Comparison of ENCODE assay signal across 9 cellular contexts in the genomic region with DNA sequence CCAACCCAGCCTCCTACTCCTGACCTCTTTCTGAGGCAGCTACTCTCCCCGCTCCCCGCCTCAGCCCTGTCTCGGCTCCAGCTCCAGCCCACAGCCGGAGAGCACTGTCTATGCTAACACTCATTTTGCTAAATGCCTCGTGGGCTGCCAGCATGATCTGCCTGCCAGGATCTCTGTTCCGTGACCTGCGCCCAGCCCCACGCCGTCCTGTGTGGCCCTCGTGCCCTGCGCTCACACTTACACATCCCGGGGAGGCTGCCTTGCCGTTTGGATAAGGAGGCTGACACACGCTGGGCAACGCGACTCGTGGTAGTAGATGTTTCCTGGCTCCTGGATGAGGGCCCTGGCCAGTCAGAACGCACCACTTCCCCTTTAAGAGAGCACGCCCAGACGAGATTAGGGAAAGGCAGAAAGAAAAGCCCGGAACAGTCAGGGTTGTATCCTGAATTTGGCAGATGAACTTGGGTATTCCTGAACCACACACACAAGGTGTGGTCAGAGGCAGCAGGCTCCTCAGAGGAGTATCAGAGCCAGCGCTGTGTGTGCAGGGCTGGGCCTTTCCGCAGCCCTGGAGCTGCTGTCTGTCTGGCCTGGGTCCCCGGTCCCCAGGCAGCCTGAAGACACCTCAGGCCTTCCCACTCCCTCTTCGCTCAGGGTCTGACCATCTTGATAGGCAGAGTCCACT.
DNase-seq lines count a peak whose midpoint lies in the region; ATAC-seq and TF ChIP-seq lines count a peak whose summit lies in the region.
"Had no signal": no experiment of that assay in that cellular context is flagged by ENCODE, and none has a peak within 500 bp of the region (broad histone marks: within the 10 kb centered on the region; RNA-seq: fewer than 3 reads in every experiment).

No MANE protein-coding gene starts in this region.

- H3K27ac Mint-ChIP-seq in CD4-positive, alpha-beta T cell = peak overlapping the region; percentile 98

- H3K36me3 ChIP-seq in Panc1 (ENCODE audit: control insufficient read depth, insufficient read depth, low read length) = no peaks in the 10 kb centered on the region

- no peak overlapping the region for H3K4me3 ChIP-seq in Panc1 (ENCODE audit: low read depth in 2 of 2, low read length in 2 of 2)

- H3K9me3 ChIP-seq in CD4-positive, alpha-beta T cell (ENCODE audit: control insufficient read depth, low read length) = no peaks in the 10 kb centered on the region
- no peaks in the 10 kb centered on the region for H3K9me3 ChIP-seq in Panc1 (ENCODE audit: control insufficient read depth, insufficient read depth, low read depth, low read length)

- no peaks in the 10 kb centered on the region for H3K4me1 ChIP-seq in Panc1 (ENCODE audit: control insufficient read depth, insufficient read depth, low read length)

- H3K4me3 Mint-ChIP-seq in CD4-positive, alpha-beta T cell = peak overlapping the region; percentile 88

- CTCF ChIA-PET in CD4-positive, alpha-beta T cell (lab: Charles Lee) = interaction anchor here (0.6 to 1.8 kb wide), 4 partner anchors 11 to 218 kb away, joined by 3 to 7 read pairs (median 3); no protein-coding TSS in a partner anchor
- CTCF ChIA-PET in Panc1 (lab: Charles Lee) = no interaction called here

- peak in 2 of 10 experiments; percentile 12 to 20 for DNase-seq in CD4-positive, alpha-beta T cell
- DNase-seq in Panc1 (ENCODE audit: low read depth, low spot score) (no peak), dermis microvascular lymphatic vessel endothelial cell (ENCODE audit: low read depth in 2 of 2) (peak; percentile 28 to 77), mucosa of gallbladder (ENCODE audit: low spot score) (peak; percentile 59), ureter (ENCODE audit: low spot score) (peak; percentile 69), NK-92 (lab: John Stamatoyannopoulos, UW; ENCODE audit: unreplicated experiment) (no peak)

- peak; percentile 2 for ATAC-seq in CD4-positive, alpha-beta T cell (ENCODE audit: poor library complexity)
- ATAC-seq in GM21619 (IDR thresholded peaks at IDR 0.05; ENCODE audit: unreplicated experiment) = peak; percentile 40
- peak; percentile 44 for ATAC-seq in Panc1
- ATAC-seq in HG02623 (IDR thresholded peaks at IDR 0.05; ENCODE audit: unreplicated experiment) = no peak

- H3K27me3 ChIP-seq in CD4-positive, alpha-beta T cell (ENCODE audit: control insufficient read depth, insufficient read depth, low read length) = no peaks in the 10 kb centered on the region
- H3K27me3 ChIP-seq in Panc1 (ENCODE audit: control insufficient read depth, insufficient read depth, low read length) = no peaks in the 10 kb centered on the region

- intact Hi-C loops in CD4-positive, alpha-beta T cell (cut with DNase I, micrococcal nuclease) = loop anchor here in 1 of 2 experiments (1.0 to 5.0 kb wide), 4 partner anchors 12 to 343 kb away; a partner anchor contains a TSS
- intact Hi-C loops in Panc1 (cut with micrococcal nuclease; ENCODE audit: unreplicated experiment) = no loop called here

- POLR2A ChIA-PET in CD4-positive, alpha-beta T cell (lab: Charles Lee) = interaction anchor here (1.0 to 7.8 kb wide), 5 partner anchors 9 to 393 kb away, joined by 3 to 69 read pairs (median 8); no protein-coding TSS in a partner anchor
- POLR2A ChIA-PET in Panc1 (lab: Charles Lee) = no interaction called here

- H3K27me3 Mint-ChIP-seq in CD4-positive, alpha-beta T cell = no peaks in the 10 kb centered on the region

- H3K27ac ChIP-seq in CD4-positive, alpha-beta T cell (ENCODE audit: low read depth, low read length) = peak overlapping the region; percentile 39
- H3K27ac ChIP-seq in Panc1 (ENCODE audit: low read length) = no peak overlapping the region
- H3K27ac ChIP-seq: epithelial cell of prostate had no signal

- peaks cover 88% of the 10 kb centered on the region for H3K4me1 Mint-ChIP-seq in CD4-positive, alpha-beta T cell (ENCODE audit: low read depth)

- in situ Hi-C loops in Panc1 (cut with HindIII; ENCODE audit: low pct_unique_long_range_greater_than_20kb, low sequenced_read_pairs) = no loop called here

- peaks cover 45% of the 10 kb centered on the region for H3K36me3 Mint-ChIP-seq in CD4-positive, alpha-beta T cell (ENCODE audit: low read depth)

- BruUV-seq in Panc1 (replicated peaks; lab: Mats Ljungman, UMichigan) = no TSS peak

- no peaks in the 10 kb centered on the region for H3K9me3 Mint-ChIP-seq in CD4-positive, alpha-beta T cell

- TF ChIP-seq CTCF in CD4-positive, alpha-beta T cell (IDR thresholded peaks at IDR 0.05) = no peak
- no peak for TF ChIP-seq CTCF in Panc1 (IDR thresholded peaks at IDR 0.05)

Comparison
In these comparisons a context has a peak if more than half of its experiments do, and no peak if none do; other contexts are left out.
1. DNase-seq: peak in dermis microvascular lymphatic vessel endothelial cell (2 of 2), mucosa of gallbladder (single experiment) and ureter (single experiment); none in Panc1 (single experiment) and NK-92 (single experiment).